ENCODE assay signal across 19 cellular contexts in genomic region chr17:18262641-18263040, GRCh38. TPM values are rescaled to one million over a fixed set of nuclear protein-coding genes. Genes with fewer than 3 reads are reported as not detected.
A peak's percentile ranks its signal among the peaks of the same experiment; 100 is the strongest.
DNase-seq lines count a peak whose midpoint lies in the region; ATAC-seq and TF ChIP-seq lines count a peak whose summit lies in the region.
"Had no signal": no experiment of that assay in that cellular context is flagged by ENCODE, and none has a peak within 500 bp of the region (broad histone marks: within the 10 kb centered on the region; RNA-seq: fewer than 3 reads in every experiment).

No MANE protein-coding gene starts in this region.

- peaks cover 5% of the 10 kb centered on the region; the same call in 1 of the 2 replicates for H3K4me1 ChIP-seq in HEK293 (ENCODE audit: control insufficient read depth, insufficient read depth, low read length)
- H3K4me1 ChIP-seq in body of pancreas = peaks cover 34% of the 10 kb centered on the region
- H3K4me1 ChIP-seq in stomach = peaks cover 27 to 46% (median 41%) of the 10 kb centered on the region in 4 donors

- H3K4me3 Mint-ChIP-seq in mesothelial cell of epicardium = peak overlapping the region; percentile 76
- H3K4me3 Mint-ChIP-seq: activated naive CD4-positive, alpha-beta T cell treated with anti-CD3 and anti-CD28 coated beads for 36 hours had no signal

- WGBS in body of pancreas, 2 donors = 44 to 50% methylated on average over 12 of the region's 12 CpGs
- WGBS in stomach, 5 donors = 38 to 81% (median 52%) methylated on average over 11 to 12 of the region's 12 CpGs

- TF ChIP-seq CTCF in HEK293 (tag by site-specific recombination; IDR thresholded peaks at IDR 0.05) (no peak), body of pancreas (IDR thresholded peaks at IDR 0.05) (no peak), mesothelial cell of epicardium (IDR thresholded peaks at IDR 0.05; ENCODE audit: unreplicated experiment) (no peak), stomach (IDR thresholded peaks at IDR 0.05) (no peak)

- DNase-seq in body of pancreas (peak; percentile 71 to 89 (median 84)), mesothelial cell of epicardium (ENCODE audit: low spot score in 2 of 2, unreplicated experiment in 2 of 2) (no peak), stomach (peak; percentile 68), G401 (ENCODE audit: low spot score) (no peak)
- no peak for DNase-seq in activated CD4-positive, CD25-positive, alpha-beta regulatory T cell treated with anti-CD3 and anti-CD28 coated beads, Interleukin-2, amount 50 U/mL, for 72 hours
- DNase-seq: activated CD4-positive, CD25-positive, alpha-beta regulatory T cell; activated naive CD4-positive, alpha-beta T cell treated with anti-CD3 and anti-CD28 coated beads for 36 hours; activated T-cell treated with anti-CD3 and anti-CD28 coated beads, Interleukin-2, amount 50 U/mL, for 1 hour; aorta; HCEC 1CT; hypothalamus; NCI-H1694; NCI-H748 treated with DMSO at 0.1 percent for 48 hours; stimulated activated CD4-positive, alpha-beta T cell treated with anti-CD3 and anti-CD28 coated beads, Interleukin-15, amount 100 ng/mL, for 24 hours; T1000 had no signal

- H3K27me3 Mint-ChIP-seq in mesothelial cell of epicardium (ENCODE audit: low read depth) = no peaks in the 10 kb centered on the region
- H3K27me3 Mint-ChIP-seq: activated CD8-positive, alpha-beta T cell treated with anti-CD3 and anti-CD28 coated beads for 36 hours had no signal

- peaks cover 0 to 35% of the 10 kb centered on the region in 2 experiments; a peak in 1 of 3 replicates for H3K36me3 ChIP-seq in HEK293 (ENCODE audit: control insufficient read depth in 2 of 2, insufficient read depth in 1 of 2, low read length in 2 of 2)
- peaks cover 10% of the 10 kb centered on the region in 2 donors for H3K36me3 ChIP-seq in body of pancreas (replicated peaks in 1 of 2; ENCODE audit: insufficient read depth in 1 of 2, low read depth in 2 of 2)
- H3K36me3 ChIP-seq in stomach = peaks cover 21 to 35% (median 31%) of the 10 kb centered on the region in 4 donors

- H3K27me3 ChIP-seq in body of pancreas (no peaks in the 10 kb centered on the region), stomach (no peaks in the 10 kb centered on the region)

- no peak for TF ChIP-seq POLR2A in body of pancreas (IDR thresholded peaks at IDR 0.05)
- TF ChIP-seq POLR2A in stomach (IDR thresholded peaks at IDR 0.05) = no peak

- peaks cover 7% of the 10 kb centered on the region for H3K36me3 Mint-ChIP-seq in mesothelial cell of epicardium

- no peak overlapping the region for H3K27ac Mint-ChIP-seq in mesothelial cell of epicardium
- H3K27ac Mint-ChIP-seq: activated naive CD4-positive, alpha-beta T cell treated with anti-CD3 and anti-CD28 coated beads for 36 hours had no signal

- in situ Hi-C loops in G401 (cut with HindIII; ENCODE audit: low sequenced_read_pairs) = no loop called here

- TF ChIP-seq EP300 in stomach (IDR thresholded peaks at IDR 0.05) = no peak

- intact Hi-C loops in body of pancreas (cut with DNase I) = no loop called here
- intact Hi-C loops in stomach (cut with DNase I; ENCODE audit: low total_unique reads) = loop anchor here (10.0 kb wide), 1 partner anchor 52 kb away; the partner anchor contains the start of genes SMCR8 and TOP3A

- POLR2A ChIA-PET in HEK293 (lab: Yijun Ruan, JAX) = interaction anchor here (4.2 kb wide), 1 partner anchor 7 kb away, joined by 24 read pairs; no protein-coding TSS in a partner anchor

- no peak overlapping the region for H3K27ac ChIP-seq in HEK293 (ENCODE audit: extremely low read depth, low read depth, low read length)
- H3K27ac ChIP-seq in body of pancreas = peak overlapping the region; percentile 91 to 98 (median 94)
- peak overlapping the region in 1 of 5 donors; percentile 29 for H3K27ac ChIP-seq in stomach

- no peak for ATAC-seq in body of pancreas
- ATAC-seq in HG02970 (IDR thresholded peaks at IDR 0.05; ENCODE audit: low FRiP score, unreplicated experiment) = no peak
- ATAC-seq: activated CD8-positive, alpha-beta T cell treated with anti-CD3 and anti-CD28 coated beads for 36 hours; right cardiac atrium had no signal

- H3K9me3 ChIP-seq in HEK293 (ENCODE audit: control insufficient read depth, insufficient read depth, low read depth, low read length) (no peaks in the 10 kb centered on the region), body of pancreas (no peaks in the 10 kb centered on the region), stomach (no peaks in the 10 kb centered on the region)

- H3K4me3 ChIP-seq in HEK293 (ENCODE audit: low read depth, low read length) = no peak overlapping the region
- H3K4me3 ChIP-seq in body of pancreas = no peak overlapping the region
- no peak overlapping the region for H3K4me3 ChIP-seq in stomach

- no peaks in the 10 kb centered on the region for H3K9me3 Mint-ChIP-seq in mesothelial cell of epicardium
- H3K9me3 Mint-ChIP-seq: activated CD8-positive, alpha-beta T cell treated with anti-CD3 and anti-CD28 coated beads for 36 hours; activated naive CD4-positive, alpha-beta T cell treated with anti-CD3 and anti-CD28 coated beads for 36 hours had no signal

- CTCF ChIA-PET in HEK293 (lab: Yijun Ruan, JAX) = no interaction called here

- peaks cover 21% of the 10 kb centered on the region for H3K4me1 Mint-ChIP-seq in mesothelial cell of epicardium

TF ChIP-seq in HEK293, 187 proteins besides CTCF, POLR2A, EP300 and RAD21:
- TF ChIP-seq, protein P1, sequence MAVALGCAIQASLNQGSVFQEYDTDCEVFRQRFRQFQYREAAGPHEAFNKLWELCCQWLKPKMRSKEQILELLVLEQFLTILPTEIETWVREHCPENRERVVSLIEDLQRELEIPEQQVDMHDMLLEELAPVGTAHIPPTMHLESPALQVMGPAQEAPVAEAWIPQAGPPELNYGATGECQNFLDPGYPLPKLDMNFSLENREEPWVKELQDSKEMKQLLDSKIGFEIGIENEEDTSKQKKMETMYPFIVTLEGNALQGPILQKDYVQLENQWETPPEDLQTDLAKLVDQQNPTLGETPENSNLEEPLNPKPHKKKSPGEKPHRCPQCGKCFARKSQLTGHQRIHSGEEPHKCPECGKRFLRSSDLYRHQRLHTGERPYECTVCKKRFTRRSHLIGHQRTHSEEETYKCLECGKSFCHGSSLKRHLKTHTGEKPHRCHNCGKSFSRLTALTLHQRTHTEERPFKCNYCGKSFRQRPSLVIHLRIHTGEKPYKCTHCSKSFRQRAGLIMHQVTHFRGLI (tag by site-specific recombination; IDR thresholded peaks at IDR 0.05) = peak; percentile 71
- TF ChIP-seq PRDM1 (tag by site-specific recombination; IDR thresholded peaks at IDR 0.05) (no peak), GFI1B (tag by site-specific recombination; IDR thresholded peaks at IDR 0.05) (no peak), ZFHX2 (tag by site-specific recombination; conservative IDR thresholded peaks at IDR 0.05) (0 out of 2 replicates have a peak, but pooled peaks have one; percentile 13)
- TF ChIP-seq, protein P2, sequence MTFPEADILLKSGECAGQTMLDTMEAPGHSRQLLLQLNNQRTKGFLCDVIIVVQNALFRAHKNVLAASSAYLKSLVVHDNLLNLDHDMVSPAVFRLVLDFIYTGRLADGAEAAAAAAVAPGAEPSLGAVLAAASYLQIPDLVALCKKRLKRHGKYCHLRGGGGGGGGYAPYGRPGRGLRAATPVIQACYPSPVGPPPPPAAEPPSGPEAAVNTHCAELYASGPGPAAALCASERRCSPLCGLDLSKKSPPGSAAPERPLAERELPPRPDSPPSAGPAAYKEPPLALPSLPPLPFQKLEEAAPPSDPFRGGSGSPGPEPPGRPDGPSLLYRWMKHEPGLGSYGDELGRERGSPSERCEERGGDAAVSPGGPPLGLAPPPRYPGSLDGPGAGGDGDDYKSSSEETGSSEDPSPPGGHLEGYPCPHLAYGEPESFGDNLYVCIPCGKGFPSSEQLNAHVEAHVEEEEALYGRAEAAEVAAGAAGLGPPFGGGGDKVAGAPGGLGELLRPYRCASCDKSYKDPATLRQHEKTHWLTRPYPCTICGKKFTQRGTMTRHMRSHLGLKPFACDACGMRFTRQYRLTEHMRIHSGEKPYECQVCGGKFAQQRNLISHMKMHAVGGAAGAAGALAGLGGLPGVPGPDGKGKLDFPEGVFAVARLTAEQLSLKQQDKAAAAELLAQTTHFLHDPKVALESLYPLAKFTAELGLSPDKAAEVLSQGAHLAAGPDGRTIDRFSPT (tag by site-specific recombination; IDR thresholded peaks at IDR 0.05) = peak; percentile 74; the same call in 1 of the 2 replicates
TF ChIP-seq in HEK293: peak in this region for 3.

RNA-seq across cellular contexts. Expression of gene MIEF2, which starts 2.2 kb away (rescaled TPM):
- total RNA-seq in body of pancreas (10 to 100 TPM; 16.2 to 21.8 TPM), mesothelial cell of epicardium (22.5 to 25.2 TPM (median 23.8 TPM) in 3 replicates), stomach (100 to 1,000 TPM in 1 of 5 donors, 10 to 100 TPM in 3, 1 to 10 TPM in 1; 5.2 to 254 (median 12.5) TPM)
- polyA plus RNA-seq in stomach = 1 to 10 TPM; 2.1 to 7.5 (median 2.9) TPM
- total RNA-seq in G401 (2014; rRNA removed; shearing (Covaris generic)) = 20.5 and 22.0 TPM in 2 replicates

RNA-seq across cellular contexts. Expression of gene FLII, which starts 4.1 kb away (rescaled TPM):
- total RNA-seq in body of pancreas (100 to 1,000 TPM; 154 to 173 TPM), mesothelial cell of epicardium (190 to 202 TPM (median 199 TPM) in 3 replicates), stomach (100 to 1,000 TPM; 107 to 677 (median 423) TPM)
- polyA plus RNA-seq in stomach = 100 to 1,000 TPM; 114 to 237 (median 157) TPM
- total RNA-seq in G401 (2014; rRNA removed; shearing (Covaris generic)) = 321 and 446 TPM in 2 replicates

RNA-seq across cellular contexts. Expression of gene LLGL1, which starts 37.2 kb away (rescaled TPM):
- total RNA-seq in body of pancreas = 10 to 100 TPM in 1 of 2 donors, 1 to 10 TPM in 1; 6.6 to 11.4 TPM
- total RNA-seq in mesothelial cell of epicardium = 70.8 to 72.5 TPM (median 72.1 TPM) in 3 replicates
- 10 to 100 TPM in 4 of 5 donors, 1 to 10 TPM in 1; 5.8 to 19.7 (median 10.5) TPM for total RNA-seq in stomach
- polyA plus RNA-seq in stomach = 1 to 10 TPM; 5.2 to 9.0 (median 5.5) TPM
- total RNA-seq in G401 (2014; rRNA removed; shearing (Covaris generic)) = 67.1 and 74.6 TPM in 2 replicates

RNA-seq across cellular contexts. Expression of gene TOP3A, which starts 52.2 kb away (rescaled TPM):
- total RNA-seq in body of pancreas = 10 to 100 TPM; 13.2 to 22.3 TPM
- 59.0 to 61.0 TPM (median 59.1 TPM) in 3 replicates for total RNA-seq in mesothelial cell of epicardium
- total RNA-seq in stomach = 100 to 1,000 TPM in 1 of 5 donors, 10 to 100 TPM in 4; 21.9 to 311 (median 30.5) TPM
- polyA plus RNA-seq in stomach = 10 to 100 TPM in 1 of 3 donors, 1 to 10 TPM in 2; 7.6 to 12.7 (median 9.0) TPM
- 29.7 and 31.3 TPM in 2 replicates for total RNA-seq in G401 (2014; rRNA removed; shearing (Covaris generic))

RNA-seq across cellular contexts. Expression of gene SMCR8, which starts 52.5 kb away (rescaled TPM):
- total RNA-seq in body of pancreas = 1 to 10 TPM; 7.9 to 9.1 TPM
- total RNA-seq in mesothelial cell of epicardium = 18.2 to 19.3 TPM (median 18.4 TPM) in 3 replicates
- total RNA-seq in stomach = 10 to 100 TPM in 3 of 5 donors, 1 to 10 TPM in 2; 5.8 to 17.9 (median 13.0) TPM
- 1 to 10 TPM; 2.4 to 4.0 (median 3.2) TPM for polyA plus RNA-seq in stomach
- 12.1 and 17.4 TPM in 2 replicates for total RNA-seq in G401 (2014; rRNA removed; shearing (Covaris generic))

Comparison
In these comparisons a context has a peak if more than half of its experiments do, and no peak if none do; other contexts are left out.
1. DNase-seq: peak in body of pancreas (4 of 4) and stomach (single experiment); none in mesothelial cell of epicardium (0 of 2), G401 (single experiment) and activated CD4-positive, CD25-positive, alpha-beta regulatory T cell treated with anti-CD3 and anti-CD28 coated beads, Interleukin-2, amount 50 U/mL, for 72 hours (single experiment).